In the genomic region with DNA sequence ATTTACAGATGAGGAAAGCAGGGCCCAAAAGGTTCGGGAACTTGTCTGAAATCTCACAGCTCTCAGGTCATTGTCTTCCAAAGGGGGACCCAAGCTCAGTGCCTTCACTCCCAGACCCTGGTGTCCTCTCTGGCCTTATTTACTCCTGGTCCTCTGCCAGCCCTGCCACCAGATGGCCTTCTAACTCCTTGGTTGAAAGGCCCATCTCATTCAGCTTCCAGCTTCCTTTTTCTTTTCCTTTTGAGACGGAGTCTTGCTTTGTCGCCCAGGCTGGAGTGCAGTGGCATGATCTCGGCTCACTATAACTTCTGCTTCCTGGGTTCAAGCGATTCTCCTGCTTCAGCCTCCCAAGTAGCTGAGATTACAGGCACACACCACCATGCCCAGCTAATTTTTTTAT, we compare ENCODE assay signal across 9 cellular contexts. TPM values are rescaled to one million over a fixed set of nuclear protein-coding genes. Genes with fewer than 3 reads are reported as not detected.
DNase-seq lines count a peak whose midpoint lies in the region; ATAC-seq, FAIRE-seq and TF ChIP-seq lines count a peak whose summit lies in the region.
"Not testable (repeated sequence)": the region's sequence is repeated elsewhere in the genome, so short reads cannot be mapped to it uniquely, and the experiment has no call there.
"Had no signal": no experiment of that assay in that cellular context is flagged by ENCODE, and none has a peak within 500 bp of the region (broad histone marks: within the 10 kb centered on the region; RNA-seq: fewer than 3 reads in every experiment).

No MANE protein-coding gene starts in this region.

- peaks cover 21% of the 10 kb centered on the region for H3K4me1 Mint-ChIP-seq in T-helper 17 cell
- peaks cover 42% of the 10 kb centered on the region for H3K4me1 Mint-ChIP-seq in activated T-helper 1 cell treated with anti-CD3 and anti-CD28 coated beads, Interleukin-12 subunit alpha, Interleukin-12 subunit beta, Interleukin-2, Interleukin-4 antibody, amounts not matched to agents 30 ng/mL and 10 ng/mL and 1 ng/mL, durations not matched to agents 14 hours and 24 hours and 36 hours (ENCODE audit: low read depth)

- intact Hi-C loops in activated T-helper 1 cell treated with anti-CD3 and anti-CD28 coated beads, Interleukin-12 subunit alpha, Interleukin-12 subunit beta, Interleukin-2, Interleukin-4 antibody, amounts not matched to agents 30 ng/mL and 10 ng/mL and 1 ng/mL, durations not matched to agents 14 hours and 24 hours and 36 hours (cut with micrococcal nuclease): loop anchor here (1.0 kb wide), 2 partner anchors 30 to 47 kb away; no protein-coding TSS in a partner anchor

- peak; percentile 46 for TF ChIP-seq CTCF in AG10803 (conservative IDR thresholded peaks at IDR 0.05; ENCODE audit: low read length)

- not testable (repeated sequence) for H3K27me3 Mint-ChIP-seq in T-helper 17 cell; activated T-helper 1 cell treated with anti-CD3 and anti-CD28 coated beads, Interleukin-12 subunit alpha, Interleukin-12 subunit beta, Interleukin-2, Interleukin-4 antibody, amounts not matched to agents 30 ng/mL and 10 ng/mL and 1 ng/mL, durations not matched to agents 14 hours and 24 hours and 36 hours (ENCODE audit: insufficient read depth)

- TF ChIP-seq POLR2A in GM12891 (IDR thresholded peaks at IDR 0.05; ENCODE audit: low read depth, low read length): not testable (repeated sequence)

- H3K9me3 ChIP-seq in T-helper 17 cell (ENCODE audit: control insufficient read depth, low read length, poor library complexity, severe bottlenecking): not testable (repeated sequence)

- FAIRE-seq in GM12891 (lab: Jason Lieb, UNC): peak; percentile 81

- ATAC-seq in T-helper 17 cell: peak; percentile 18

- H3K27ac Mint-ChIP-seq in T-helper 17 cell: not testable (repeated sequence)
- peak overlapping the region; percentile 71 for H3K27ac Mint-ChIP-seq in activated T-helper 1 cell treated with anti-CD3 and anti-CD28 coated beads, Interleukin-12 subunit alpha, Interleukin-12 subunit beta, Interleukin-2, Interleukin-4 antibody, amounts not matched to agents 30 ng/mL and 10 ng/mL and 1 ng/mL, durations not matched to agents 14 hours and 24 hours and 36 hours

- not testable (repeated sequence) for H3K36me3 Mint-ChIP-seq in T-helper 17 cell (ENCODE audit: low read depth)
- H3K36me3 Mint-ChIP-seq in activated T-helper 1 cell treated with anti-CD3 and anti-CD28 coated beads, Interleukin-12 subunit alpha, Interleukin-12 subunit beta, Interleukin-2, Interleukin-4 antibody, amounts not matched to agents 30 ng/mL and 10 ng/mL and 1 ng/mL, durations not matched to agents 14 hours and 24 hours and 36 hours (ENCODE audit: low read depth): peaks cover 13% of the 10 kb centered on the region

- not testable (repeated sequence) for H3K4me3 ChIP-seq in AG10803 (ENCODE audit: low read length)

- peak; percentile 51 for DNase-seq in AG10803 (ENCODE audit: low read depth)
- not testable (repeated sequence) for DNase-seq in GM12891 (ENCODE audit: insufficient read length, low spot score)
- peak; percentile 24 for DNase-seq in NCI-H2196 (lab: John Stamatoyannopoulos, UW; ENCODE audit: unreplicated experiment)
- DNase-seq in T-helper 17 cell: peak; percentile 39 to 54 (median 53)
- peak; percentile 49 for DNase-seq in activated T-helper 1 cell treated with anti-CD3 and anti-CD28 coated beads, Interleukin-12 subunit alpha, Interleukin-12 subunit beta, Interleukin-2, Interleukin-4 antibody, amounts not matched to agents 30 ng/mL and 10 ng/mL and 1 ng/mL, durations not matched to agents 14 hours and 24 hours and 36 hours (ENCODE audit: low spot score)
- DNase-seq in effector CD8-positive, alpha-beta T cell (lab: John Stamatoyannopoulos, UW): peak; percentile 30
- DNase-seq in left kidney (ENCODE audit: low read depth, low spot score): peak; percentile 54
- DNase-seq in stimulated activated CD4-positive, alpha-beta T cell treated with anti-CD3 and anti-CD28 coated beads, Interleukin-12 subunit alpha, Interleukin-12 subunit beta, amount 100 ng/mL, for 4 hours: peak; percentile 59

- H3K9me3 Mint-ChIP-seq in activated T-helper 1 cell treated with anti-CD3 and anti-CD28 coated beads, Interleukin-12 subunit alpha, Interleukin-12 subunit beta, Interleukin-2, Interleukin-4 antibody, amounts not matched to agents 30 ng/mL and 10 ng/mL and 1 ng/mL, durations not matched to agents 14 hours and 24 hours and 36 hours: not testable (repeated sequence)

- H3K4me3 Mint-ChIP-seq in T-helper 17 cell: not testable (repeated sequence)
- peak overlapping the region; percentile 60 for H3K4me3 Mint-ChIP-seq in activated T-helper 1 cell treated with anti-CD3 and anti-CD28 coated beads, Interleukin-12 subunit alpha, Interleukin-12 subunit beta, Interleukin-2, Interleukin-4 antibody, amounts not matched to agents 30 ng/mL and 10 ng/mL and 1 ng/mL, durations not matched to agents 14 hours and 24 hours and 36 hours

RNA-seq across cellular contexts. Expression of a gene that starts 4.0 kb away (rescaled TPM):
- polyA plus RNA-seq in GM12891 (2012; ENCODE audit: low read depth, missing spikeins): 19.8 TPM
- 1 to 10 TPM; 5.5 to 6.4 TPM for total RNA-seq in T-helper 17 cell
- 18.2 and 18.9 TPM in 2 replicates for total RNA-seq in activated T-helper 1 cell treated with anti-CD3 and anti-CD28 coated beads, Interleukin-12 subunit alpha, Interleukin-12 subunit beta, Interleukin-2, Interleukin-4 antibody, amounts not matched to agents 30 ng/mL and 10 ng/mL and 1 ng/mL, durations not matched to agents 14 hours and 24 hours and 36 hours

RNA-seq across cellular contexts. Expression of a gene that starts 5.0 kb away (rescaled TPM):
- polyA plus RNA-seq in GM12891 (2012; ENCODE audit: low read depth, missing spikeins): 4.4 TPM
- total RNA-seq in T-helper 17 cell: 1 to 10 TPM; 1.4 to 2.0 TPM
- total RNA-seq in activated T-helper 1 cell treated with anti-CD3 and anti-CD28 coated beads, Interleukin-12 subunit alpha, Interleukin-12 subunit beta, Interleukin-2, Interleukin-4 antibody, amounts not matched to agents 30 ng/mL and 10 ng/mL and 1 ng/mL, durations not matched to agents 14 hours and 24 hours and 36 hours: 1.2 and 1.4 TPM in 2 replicates

RNA-seq across cellular contexts. Expression of a gene that starts 9.6 kb away (rescaled TPM):
- 319 TPM for polyA plus RNA-seq in GM12891 (2012; ENCODE audit: low read depth, missing spikeins)
- 100 to 1,000 TPM; 496 to 507 TPM for total RNA-seq in T-helper 17 cell
- 628 and 637 TPM in 2 replicates for total RNA-seq in activated T-helper 1 cell treated with anti-CD3 and anti-CD28 coated beads, Interleukin-12 subunit alpha, Interleukin-12 subunit beta, Interleukin-2, Interleukin-4 antibody, amounts not matched to agents 30 ng/mL and 10 ng/mL and 1 ng/mL, durations not matched to agents 14 hours and 24 hours and 36 hours

RNA-seq across cellular contexts. Expression of a gene that starts 20.7 kb away (rescaled TPM):
- polyA plus RNA-seq in GM12891 (2012; ENCODE audit: low read depth, missing spikeins): 268 TPM
- total RNA-seq in T-helper 17 cell: 10 to 100 TPM; 19.9 to 26.0 TPM
- total RNA-seq in activated T-helper 1 cell treated with anti-CD3 and anti-CD28 coated beads, Interleukin-12 subunit alpha, Interleukin-12 subunit beta, Interleukin-2, Interleukin-4 antibody, amounts not matched to agents 30 ng/mL and 10 ng/mL and 1 ng/mL, durations not matched to agents 14 hours and 24 hours and 36 hours: 1,021 and 1,078 TPM in 2 replicates
- total RNA-seq: lower leg skin had no signal

RNA-seq across cellular contexts. Expression of a gene that starts 22.6 kb away (rescaled TPM):
- not detected for polyA plus RNA-seq in GM12891 (2012; ENCODE audit: low read depth, missing spikeins)
- not detected for total RNA-seq in T-helper 17 cell
- not detected in 2 replicates for total RNA-seq in activated T-helper 1 cell treated with anti-CD3 and anti-CD28 coated beads, Interleukin-12 subunit alpha, Interleukin-12 subunit beta, Interleukin-2, Interleukin-4 antibody, amounts not matched to agents 30 ng/mL and 10 ng/mL and 1 ng/mL, durations not matched to agents 14 hours and 24 hours and 36 hours
- total RNA-seq: lower leg skin had no signal
